Comparison of ENCODE assay signal across 8 cellular contexts in the genomic region with DNA sequence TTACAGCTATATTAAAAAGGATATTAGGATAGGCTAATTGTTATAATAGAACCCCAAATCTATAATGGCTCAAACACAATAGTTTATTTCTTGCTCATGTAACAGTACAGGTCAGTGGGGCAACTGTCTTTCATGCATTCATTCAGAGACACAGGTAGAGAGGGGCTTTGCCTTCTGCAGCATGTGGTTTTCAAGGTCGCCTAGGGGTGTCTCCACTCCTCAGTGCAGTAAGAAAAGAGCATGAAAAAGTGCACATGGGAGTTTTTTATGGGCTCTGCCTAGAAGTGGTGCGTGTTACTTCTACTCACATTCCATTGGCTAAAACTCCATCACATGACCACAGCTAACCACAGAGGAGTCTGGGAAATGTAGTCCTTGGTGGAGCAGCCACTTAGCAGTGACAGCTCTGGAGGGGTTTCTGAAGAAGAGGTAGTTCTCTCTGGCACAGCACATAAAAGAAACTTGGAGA. TPM values are rescaled to one million over a fixed set of nuclear protein-coding genes. Genes with fewer than 3 reads are reported as not detected.
DNase-seq lines count a peak whose midpoint lies in the region; ATAC-seq, FAIRE-seq and TF ChIP-seq lines count a peak whose summit lies in the region.

No MANE protein-coding gene starts in this region.

- H3K27me3 ChIP-seq in layer of hippocampus (ENCODE audit: control insufficient read depth, insufficient read depth, low read length): no peaks in the 10 kb centered on the region

- no peak for DNase-seq in Right ventricle myocardium inferior (ENCODE audit: missing footprints)
- DNase-seq in cardiac septum (ENCODE audit: low spot score): no peak
- peak; percentile 41 for DNase-seq in NCI-H1436 treated with DMSO at 0.1 percent for 48 hours (lab: John Stamatoyannopoulos, UW)
- peak; percentile 94 to 97 for DNase-seq in cardiac fibroblast (ENCODE audit: low read depth in 2 of 2)
- DNase-seq in stimulated activated CD4-positive, alpha-beta T cell treated with anti-CD3 and anti-CD28 coated beads, Interleukin-4, amount 100 ng/mL, for 4 hours: peak; percentile 22 to 58

- peak overlapping the region; percentile 95 for H3K27ac ChIP-seq in layer of hippocampus (ENCODE audit: low read depth, low read length)

- TF ChIP-seq CTCF in cardiac fibroblast (IDR thresholded peaks at IDR 0.05; ENCODE audit: low read depth, low read length): peak; percentile 19

- peak overlapping the region in 1 of 2 donors; percentile 64 for H3K4me3 ChIP-seq in cardiac fibroblast (replicated peaks in 1 of 2; ENCODE audit: low read depth in 2 of 2, low read length in 2 of 2)

- ATAC-seq in Right ventricle myocardium inferior (peak; percentile 78), HG02798 (IDR thresholded peaks at IDR 0.05; ENCODE audit: poor library complexity, unreplicated experiment) (peak; percentile 77)

- peak; percentile 79 for FAIRE-seq in TTC549 (lab: Jason Lieb, UNC)

- intact Hi-C loops in Right ventricle myocardium inferior (cut with DNase I): no loop called here
- intact Hi-C loops in cardiac septum (cut with DNase I): no loop called here

RNA-seq across cellular contexts. Expression of gene ZBTB38, which starts 1.8 kb away (rescaled TPM):
- total RNA-seq in Right ventricle myocardium inferior: 102 TPM
- 119 TPM for total RNA-seq in cardiac septum

Comparison
In these comparisons a context has a peak if more than half of its experiments do, and no peak if none do; other contexts are left out.
1. DNase-seq: peak in NCI-H1436 treated with DMSO at 0.1 percent for 48 hours (single experiment), cardiac fibroblast (2 of 2) and stimulated activated CD4-positive, alpha-beta T cell treated with anti-CD3 and anti-CD28 coated beads, Interleukin-4, amount 100 ng/mL, for 4 hours (2 of 2); none in Right ventricle myocardium inferior (single experiment) and cardiac septum (single experiment).